In genomic region chr2:206085742-206086445, GRCh38 we compare ENCODE assay signal across 8 cellular contexts. TPM values are rescaled to one million over a fixed set of nuclear protein-coding genes. Genes with fewer than 3 reads are reported as not detected.
A peak's percentile ranks its signal among the peaks of the same experiment; 100 is the strongest.
DNase-seq lines count a peak whose midpoint lies in the region; ATAC-seq and TF ChIP-seq lines count a peak whose summit lies in the region.

Gene INO80D (minus strand): TSS chr2:206086174. CDS start chr2:206063016, 23,158 bp downstream.

- in situ Hi-C loops in SK-MEL-5 (cut with HindIII; ENCODE audit: low pct_unique_long_range_greater_than_20kb, low sequenced_read_pairs) = no loop called here

- no peak within 1 kb of the TSS for H2BK120ac ChIP-seq in H9 (ENCODE audit: low read depth, low read length, poor library complexity, severe bottlenecking)

- no peaks in the 10 kb centered on the region for H3K27me3 Mint-ChIP-seq in H9 (ENCODE audit: low read depth)
- no peaks in the 10 kb centered on the region for H3K27me3 Mint-ChIP-seq in activated naive CD4-positive, alpha-beta T cell treated with anti-CD3 and anti-CD28 coated beads for 36 hours (ENCODE audit: low read depth)

- H3K9me3 ChIP-seq in H9 (ENCODE audit: control insufficient read depth, low read depth, low read length) = no peaks in the 10 kb centered on the region
- no peaks in the 10 kb centered on the region for H3K9me3 ChIP-seq in osteoblast (ENCODE audit: low read depth, low read length)
- H3K9me3 ChIP-seq in thoracic aorta = no peaks in the 10 kb centered on the region

- CTCF ChIA-PET in activated naive CD4-positive, alpha-beta T cell treated with anti-CD3 and anti-CD28 coated beads for 36 hours (lab: Charles Lee) = interaction anchor here (0.7 to 1.2 kb wide), 4 partner anchors 9 to 74 kb away, joined by 3 to 4 read pairs (median 3); partner anchors contain the start of gene EEF1B2

- H3K23me2 ChIP-seq in H9 (ENCODE audit: insufficient read length, low read depth, low read length, poor library complexity, severe bottlenecking) = no peaks in the 10 kb centered on the region

- no peak within 1 kb of the TSS for H4K5ac ChIP-seq in H9 (ENCODE audit: insufficient read length, low read depth, low read length)

- H3K9me3 Mint-ChIP-seq in H9 = no peaks in the 10 kb centered on the region
- H3K9me3 Mint-ChIP-seq in activated naive CD4-positive, alpha-beta T cell treated with anti-CD3 and anti-CD28 coated beads for 36 hours = no peaks in the 10 kb centered on the region

- no peak within 1 kb of the TSS for H2AK5ac ChIP-seq in H9 (ENCODE audit: insufficient read length, low read length)

- H4K20me1 ChIP-seq in H9 (ENCODE audit: control insufficient read depth, insufficient read depth, insufficient read length) (no peaks in the 10 kb centered on the region), osteoblast (ENCODE audit: insufficient read depth, low read length) (peaks cover 6% of the 10 kb centered on the region)

- no peak within 1 kb of the TSS for H2BK5ac ChIP-seq in H9 (ENCODE audit: insufficient read length, low read length)

- peaks cover 20 to 34% of the 10 kb centered on the region in 2 experiments for H3K4me1 Mint-ChIP-seq in H9
- peaks cover 35% of the 10 kb centered on the region for H3K4me1 Mint-ChIP-seq in activated naive CD4-positive, alpha-beta T cell treated with anti-CD3 and anti-CD28 coated beads for 36 hours (ENCODE audit: low read depth)

- peaks cover 3% of the 10 kb centered on the region for H3K36me3 ChIP-seq in osteoblast (ENCODE audit: insufficient read depth, low read length)
- no peaks in the 10 kb centered on the region for H3K36me3 ChIP-seq in thoracic aorta

- ATAC-seq in thoracic aorta (ENCODE audit: insufficient number of reproducible peaks, low FRiP score, low read depth) = peak; percentile 77

- peak within 1 kb of the TSS; percentile 18 for H3K18ac ChIP-seq in H9 (ENCODE audit: insufficient read length, low read depth, low read length)

- peak within 1 kb of the TSS; percentile 98 for H3K27ac ChIP-seq in H9 (ENCODE audit: insufficient read length, low read depth, low read length)
- H3K27ac ChIP-seq in osteoblast (ENCODE audit: low read depth, low read length) = peak within 1 kb of the TSS; percentile 94
- peak within 1 kb of the TSS; percentile 88 to 99 for H3K27ac ChIP-seq in thoracic aorta

- intact Hi-C loops in activated naive CD4-positive, alpha-beta T cell treated with anti-CD3 and anti-CD28 coated beads for 36 hours (cut with micrococcal nuclease) = loop anchor here (1.0 to 5.0 kb wide), 4 partner anchors 55 to 1431 kb away; partner anchors contain the start of genes EEF1B2, FASTKD2, MDH1B and NDUFS1

- peaks cover 3% of the 10 kb centered on the region; the same call in 1 of the 2 replicates for H3K4me1 ChIP-seq in H9 (ENCODE audit: insufficient read depth, low read length)
- H3K4me1 ChIP-seq in osteoblast (ENCODE audit: insufficient read depth, low read length) = peaks cover 10% of the 10 kb centered on the region
- peaks cover 6 to 24% of the 10 kb centered on the region in 2 donors for H3K4me1 ChIP-seq in thoracic aorta (ENCODE audit: control insufficient read depth in 1 of 2, low read depth in 2 of 2)

- peak within 1 kb of the TSS; percentile 94 for H3K9ac ChIP-seq in H9 (ENCODE audit: extremely low read depth, insufficient read length, low read length)

- H3K4ac ChIP-seq in H9 (ENCODE audit: low read depth, low read length) = no peak within 1 kb of the TSS

- H3K4me3 Mint-ChIP-seq in H9 = peak within 1 kb of the TSS; percentile 96 to 99
- peak within 1 kb of the TSS; percentile 97 for H3K4me3 Mint-ChIP-seq in activated naive CD4-positive, alpha-beta T cell treated with anti-CD3 and anti-CD28 coated beads for 36 hours

- H4K91ac ChIP-seq in H9 (ENCODE audit: insufficient read length, low read depth, low read length) = no peak within 1 kb of the TSS

- no peak within 1 kb of the TSS for H3K23ac ChIP-seq in H9 (ENCODE audit: insufficient read length, low read depth, low read length)

- H3K14ac ChIP-seq in H9 (ENCODE audit: insufficient read depth, low read length) = peak within 1 kb of the TSS; percentile 81

- whole genome bisulfite sequencing in H9 (ENCODE audit: extremely low coverage, insufficient read length, low lambda C conversion rate) = no CpG with 5 or more reads among the region's 39 CpGs

- H3K79me2 ChIP-seq in H9 (ENCODE audit: insufficient read depth, low read length) (peaks cover 16% of the 10 kb centered on the region; the same call in 1 of the 2 replicates), osteoblast (ENCODE audit: insufficient read depth, low read length) (peaks cover 60% of the 10 kb centered on the region)

- DNase-seq in GF-D8 (lab: John Stamatoyannopoulos, UW) (peak; percentile 77), H9 (peak; percentile 73), M059J (ENCODE audit: low read depth) (peak; percentile 82), SK-MEL-5 (ENCODE audit: low read depth, low spot score) (peak; percentile 82), glomerular endothelial cell (ENCODE audit: extremely low read depth, low read depth, low spot score) (peak; percentile 47), osteoblast (ENCODE audit: insufficient read length, low spot score, missing footprints) (peak; percentile 92), thoracic aorta (ENCODE audit: low spot score) (peak; percentile 52)
- DNase-seq in activated naive CD4-positive, alpha-beta T cell treated with anti-CD3 and anti-CD28 coated beads for 36 hours = peak; percentile 86

- H3K27me3 ChIP-seq in H9 (ENCODE audit: insufficient read depth, low read length) (no peaks in the 10 kb centered on the region), osteoblast (ENCODE audit: insufficient read depth, low read length) (no peaks in the 10 kb centered on the region), thoracic aorta (replicated peaks; ENCODE audit: insufficient read depth) (no peaks in the 10 kb centered on the region)

- H3K36me3 Mint-ChIP-seq in H9 (ENCODE audit: insufficient read depth in 1 of 3, low read depth in 3 of 3) = peaks cover 12 to 35% (median 21%) of the 10 kb centered on the region in 3 experiments; a peak in 6 of 7 replicates
- peaks cover 7% of the 10 kb centered on the region for H3K36me3 Mint-ChIP-seq in activated naive CD4-positive, alpha-beta T cell treated with anti-CD3 and anti-CD28 coated beads for 36 hours (ENCODE audit: low read depth)

- H3K4me2 ChIP-seq in H9 (ENCODE audit: insufficient read depth, insufficient read length, low read length) (peak within 1 kb of the TSS; percentile 91), osteoblast (ENCODE audit: insufficient read depth, low read length) (peak within 1 kb of the TSS; percentile 92)

- H2BK20ac ChIP-seq in H9 (ENCODE audit: low read depth, low read length, poor library complexity, severe bottlenecking) = no peak within 1 kb of the TSS

- H3K27ac Mint-ChIP-seq in H9 = peak within 1 kb of the TSS; percentile 99 to 100 (median 100)
- H3K27ac Mint-ChIP-seq in activated naive CD4-positive, alpha-beta T cell treated with anti-CD3 and anti-CD28 coated beads for 36 hours = peak within 1 kb of the TSS; percentile 100

- no peak within 1 kb of the TSS for H4K8ac ChIP-seq in H9 (replicated peaks; ENCODE audit: insufficient read length, low read depth, low read length)

- no peak within 1 kb of the TSS for H3K56ac ChIP-seq in H9 (ENCODE audit: insufficient read length, low read depth, low read length)

- peak within 1 kb of the TSS; percentile 89 for H3K4me3 ChIP-seq in osteoblast (ENCODE audit: insufficient read depth, low read length)
- peak within 1 kb of the TSS; percentile 99 for H3K4me3 ChIP-seq in thoracic aorta

- H2BK15ac ChIP-seq in H9 (ENCODE audit: low read depth, low read length) = no peak within 1 kb of the TSS

- H3K79me1 ChIP-seq in H9 (ENCODE audit: insufficient read depth, low read depth, low read length, poor library complexity, severe bottlenecking) = no peaks in the 10 kb centered on the region

- H3T11ph ChIP-seq in H9 (ENCODE audit: low read length) = no peak within 1 kb of the TSS

- H2AFZ ChIP-seq in H9 (ENCODE audit: low read length) (no peak within 1 kb of the TSS), osteoblast (ENCODE audit: low read length) (peak within 1 kb of the TSS; percentile 93)

- H2BK12ac ChIP-seq in H9 (ENCODE audit: insufficient read length, low read depth, low read length) = no peak within 1 kb of the TSS

- peak; percentile 61 for TF ChIP-seq CTCF in H9 (conservative IDR thresholded peaks at IDR 0.05)
- peak; percentile 51 for TF ChIP-seq CTCF in osteoblast (IDR thresholded peaks at IDR 0.05; ENCODE audit: extremely low read depth, low read depth, low read length)
- peak; percentile 67 for TF ChIP-seq CTCF in thoracic aorta (IDR thresholded peaks at IDR 0.05)

RNA-seq across cellular contexts. Expression of gene INO80D, which starts in this region (rescaled TPM):
- 45.7 and 46.0 TPM in 2 replicates for total RNA-seq in H9 (2021)
- total RNA-seq in M059J (2014; rRNA removed; shearing (Covaris generic)) = 2.6 and 5.2 TPM in 2 replicates
- total RNA-seq in SK-MEL-5 (2014; rRNA removed; shearing (Covaris generic)) = 6.5 and 6.8 TPM in 2 replicates
- 2.1 and 3.4 TPM in 2 replicates for polyA plus RNA-seq in SK-MEL-5 (2015; cell fraction: cytosol; rRNA removed)
- polyA plus RNA-seq in SK-MEL-5 (2015; cell fraction: nucleus; rRNA removed) = 8.8 and 9.9 TPM in 2 replicates
- total RNA-seq in activated naive CD4-positive, alpha-beta T cell treated with anti-CD3 and anti-CD28 coated beads for 36 hours = 10 to 100 TPM; 14.8 to 15.0 TPM
- total RNA-seq in glomerular endothelial cell = 12.8 and 14.2 TPM in 2 replicates
- 9.0 and 10.6 TPM in 2 replicates for total RNA-seq in osteoblast
- total RNA-seq in thoracic aorta = 10 to 100 TPM; 24.4 to 25.5 TPM

Comparison
In these comparisons a context has a peak if more than half of its experiments do, and no peak if none do; other contexts are left out.
1. Peak in every context shown above with its lines: DNase-seq, ATAC-seq, H3K4me3 ChIP-seq and H3K27ac ChIP-seq.